Comparison of ENCODE assay signal across 9 cellular contexts in genomic region chr9:92706218-92706940, GRCh38. TPM values are rescaled to one million over a fixed set of nuclear protein-coding genes. Genes with fewer than 3 reads are reported as not detected.
DNase-seq lines count a peak whose midpoint lies in the region; ATAC-seq and TF ChIP-seq lines count a peak whose summit lies in the region.
"Had no signal": no experiment of that assay in that cellular context is flagged by ENCODE, and none has a peak within 500 bp of the region (broad histone marks: within the 10 kb centered on the region; RNA-seq: fewer than 3 reads in every experiment).

No MANE protein-coding gene starts in this region.

- no peaks in the 10 kb centered on the region for H3K27me3 Mint-ChIP-seq in CD8-positive, alpha-beta T cell (ENCODE audit: low read depth)
- H3K27me3 Mint-ChIP-seq in neural progenitor cell (ENCODE audit: insufficient read depth, low read depth): no peaks in the 10 kb centered on the region
- H3K27me3 Mint-ChIP-seq: IgD-negative memory B cell had no signal

- H3K4me1 ChIP-seq in CD8-positive, alpha-beta T cell (ENCODE audit: insufficient read depth, low read length): peaks cover 4% of the 10 kb centered on the region
- H3K4me1 ChIP-seq in GM23248 (ENCODE audit: insufficient read depth): peaks cover 4% of the 10 kb centered on the region; the same call in 1 of the 2 replicates
- no peaks in the 10 kb centered on the region for H3K4me1 ChIP-seq in Panc1 (ENCODE audit: control insufficient read depth, insufficient read depth, low read length)
- H3K4me1 ChIP-seq in neural progenitor cell: no peaks in the 10 kb centered on the region

- no peaks in the 10 kb centered on the region for H3K9me2 ChIP-seq in GM23248 (ENCODE audit: insufficient read depth)

- no peak overlapping the region for H3K27ac ChIP-seq in CD8-positive, alpha-beta T cell (ENCODE audit: low read depth, low read length)
- H3K27ac ChIP-seq in GM23248: no peak overlapping the region
- H3K27ac ChIP-seq in Panc1 (ENCODE audit: low read length): no peak overlapping the region
- H3K27ac ChIP-seq in neural progenitor cell: no peak overlapping the region

- no peaks in the 10 kb centered on the region for H3K79me2 ChIP-seq in GM23248 (ENCODE audit: insufficient read depth)
- H3K79me2 ChIP-seq in neural progenitor cell (ENCODE audit: low read depth): no peaks in the 10 kb centered on the region

- no peaks in the 10 kb centered on the region for H3K27me3 ChIP-seq in CD8-positive, alpha-beta T cell (ENCODE audit: insufficient read depth, low read length)
- H3K27me3 ChIP-seq in GM23248 (replicated peaks; ENCODE audit: insufficient read depth): no peaks in the 10 kb centered on the region
- H3K27me3 ChIP-seq in Panc1 (ENCODE audit: control insufficient read depth, insufficient read depth, low read length): no peaks in the 10 kb centered on the region
- H3K27me3 ChIP-seq in neural progenitor cell: no peaks in the 10 kb centered on the region

- H4K20me1 ChIP-seq in GM23248 (ENCODE audit: insufficient read depth) (no peaks in the 10 kb centered on the region), neural progenitor cell (ENCODE audit: low read depth) (no peaks in the 10 kb centered on the region)

- no peak overlapping the region for H3K27ac Mint-ChIP-seq in CD8-positive, alpha-beta T cell
- H3K27ac Mint-ChIP-seq in neural progenitor cell: no peak overlapping the region

- H3F3A ChIP-seq in GM23248 (ENCODE audit: insufficient read depth) (peaks cover 20% of the 10 kb centered on the region; the same call in 1 of the 2 replicates), neural progenitor cell (ENCODE audit: low read depth) (peaks cover 3% of the 10 kb centered on the region)

- H3K9ac ChIP-seq in GM23248 (no peak overlapping the region), neural progenitor cell (no peak overlapping the region)

- peak in 2 of 7 experiments; percentile 35 to 56 for DNase-seq in CD8-positive, alpha-beta T cell
- DNase-seq in GM23248 (peak; percentile 67), Panc1 (ENCODE audit: low read depth, low spot score) (peak; percentile 12), dermis blood vessel endothelial cell (peak; percentile 58), neural progenitor cell (ENCODE audit: low spot score) (peak; percentile 55), COLO829 (ENCODE audit: low spot score) (no peak)

- no peaks in the 10 kb centered on the region for H3K9me3 ChIP-seq in CD8-positive, alpha-beta T cell (ENCODE audit: low read length)
- H3K9me3 ChIP-seq in GM23248 (ENCODE audit: low read depth) (no peaks in the 10 kb centered on the region), Panc1 (ENCODE audit: control insufficient read depth, insufficient read depth, low read depth, low read length) (no peaks in the 10 kb centered on the region), neural progenitor cell (ENCODE audit: low read depth) (no peaks in the 10 kb centered on the region)

- in situ Hi-C loops in GM23248 (cut with MboI) (no loop called here), Panc1 (cut with HindIII; ENCODE audit: low pct_unique_long_range_greater_than_20kb, low sequenced_read_pairs) (no loop called here)

- H3K4me2 ChIP-seq in GM23248 (ENCODE audit: unreplicated experiment) (no peak overlapping the region), neural progenitor cell (no peak overlapping the region)

- no peak overlapping the region for H3K4me3 Mint-ChIP-seq in CD8-positive, alpha-beta T cell
- no peak overlapping the region for H3K4me3 Mint-ChIP-seq in neural progenitor cell
- H3K4me3 Mint-ChIP-seq: IgD-negative memory B cell had no signal

- POLR2A ChIA-PET in CD8-positive, alpha-beta T cell (lab: Charles Lee): no interaction called here
- POLR2A ChIA-PET in Panc1 (lab: Charles Lee): no interaction called here

- no peak overlapping the region for H2AFZ ChIP-seq in GM23248
- H2AFZ ChIP-seq in neural progenitor cell (replicated peaks): no peak overlapping the region

- CTCF ChIA-PET in CD8-positive, alpha-beta T cell (lab: Charles Lee): interaction anchor here (0.6 to 1.4 kb wide), 8 partner anchors 8 to 571 kb away, joined by 3 to 5 read pairs (median 3); no protein-coding TSS in a partner anchor
- CTCF ChIA-PET in Panc1 (lab: Charles Lee): interaction anchor here (0.7 kb wide), 1 partner anchor 83 kb away, joined by 4 read pairs; no protein-coding TSS in a partner anchor

- peaks cover 35% of the 10 kb centered on the region for H3K36me3 Mint-ChIP-seq in CD8-positive, alpha-beta T cell
- peaks cover 17% of the 10 kb centered on the region for H3K36me3 Mint-ChIP-seq in neural progenitor cell

- H3K4me3 ChIP-seq in CD8-positive, alpha-beta T cell (ENCODE audit: low read depth, low read length): no peak overlapping the region
- H3K4me3 ChIP-seq in GM23248 (no peak overlapping the region), Panc1 (ENCODE audit: low read depth in 2 of 2, low read length in 2 of 2) (no peak overlapping the region), neural progenitor cell (no peak overlapping the region)

- no TSS peak for BruUV-seq in Panc1 (replicated peaks; lab: Mats Ljungman, UMichigan)

- no peaks in the 10 kb centered on the region for H3K9me3 Mint-ChIP-seq in CD8-positive, alpha-beta T cell
- no peaks in the 10 kb centered on the region for H3K9me3 Mint-ChIP-seq in neural progenitor cell
- H3K9me3 Mint-ChIP-seq: IgD-negative memory B cell had no signal

- peaks cover 5% of the 10 kb centered on the region for H3K36me3 ChIP-seq in CD8-positive, alpha-beta T cell (ENCODE audit: insufficient read depth, low read length)
- H3K36me3 ChIP-seq in GM23248 (ENCODE audit: low read depth): no peaks in the 10 kb centered on the region; the same call in 1 of the 2 replicates
- no peaks in the 10 kb centered on the region for H3K36me3 ChIP-seq in Panc1 (ENCODE audit: control insufficient read depth, insufficient read depth, low read length)
- H3K36me3 ChIP-seq in neural progenitor cell: no peaks in the 10 kb centered on the region

- ATAC-seq in CD8-positive, alpha-beta T cell: peak; percentile 86
- ATAC-seq in Panc1 (peak; percentile 63; the same call in 1 of the 2 replicates), HG03342 (IDR thresholded peaks at IDR 0.05; ENCODE audit: unreplicated experiment) (no peak), HG02981 (IDR thresholded peaks at IDR 0.05; ENCODE audit: unreplicated experiment) (no peak)

- TF ChIP-seq CTCF in CD8-positive, alpha-beta T cell (IDR thresholded peaks at IDR 0.05): peak; percentile 35
- TF ChIP-seq CTCF in Panc1 (IDR thresholded peaks at IDR 0.05) (peak; percentile 62), neural progenitor cell (IDR thresholded peaks at IDR 0.05) (peak; percentile 53)

- intact Hi-C loops in CD8-positive, alpha-beta T cell (cut with DNase I, micrococcal nuclease): loop anchor here in 1 of 2 experiments (2.0 kb wide), 1 partner anchor 572 kb away; no protein-coding TSS in a partner anchor
- intact Hi-C loops in Panc1 (cut with micrococcal nuclease; ENCODE audit: unreplicated experiment): no loop called here

- WGBS in GM23248 (ENCODE audit: low coverage in 1 of 2, low lambda C conversion rate in 2 of 2, missing lambda C conversion rate in 2 of 2), 2 experiments: 61 to 63% methylated on average over 3 of the region's 3 CpGs

- H3K4me1 Mint-ChIP-seq in CD8-positive, alpha-beta T cell (ENCODE audit: low read depth): peaks cover 9% of the 10 kb centered on the region
- no peaks in the 10 kb centered on the region for H3K4me1 Mint-ChIP-seq in neural progenitor cell

RNA-seq across cellular contexts. Expression of gene IPPK, which starts 36.4 kb away (rescaled TPM):
- total RNA-seq in CD8-positive, alpha-beta T cell: 10 to 100 TPM; 12.2 to 12.8 TPM
- total RNA-seq in GM23248 (2014; rRNA removed; shearing (Covaris generic)): 17.8 and 18.3 TPM in 2 replicates
- polyA plus RNA-seq in GM23248 (2016; fragmentation: Nextera tagmentation; extraction: Ambion mirVana): 10.4 and 10.7 TPM in 2 replicates
- total RNA-seq in Panc1 (2021; ENCODE audit: unreplicated experiment) (5.4 TPM), dermis blood vessel endothelial cell (16.9 and 20.3 TPM in 2 replicates), neural progenitor cell (ENCODE audit: low replicate concordance) (16.8 and 18.0 TPM in 2 replicates)
- polyA plus RNA-seq in Panc1 (2012; ENCODE audit: insufficient read length): 5.0 TPM

RNA-seq across cellular contexts. Expression of gene BICD2, which starts 58.3 kb away (rescaled TPM):
- 10 to 100 TPM; 15.1 to 15.6 TPM for total RNA-seq in CD8-positive, alpha-beta T cell
- 45.0 and 53.5 TPM in 2 replicates for total RNA-seq in GM23248 (2014; rRNA removed; shearing (Covaris generic))
- polyA plus RNA-seq in GM23248 (2016; fragmentation: Nextera tagmentation; extraction: Ambion mirVana): 25.6 and 27.5 TPM in 2 replicates
- total RNA-seq in Panc1 (2021; ENCODE audit: unreplicated experiment): 17.3 TPM
- 20.0 TPM for polyA plus RNA-seq in Panc1 (2012; ENCODE audit: insufficient read length)
- 54.5 and 74.2 TPM in 2 replicates for total RNA-seq in dermis blood vessel endothelial cell
- 15.1 and 22.9 TPM in 2 replicates for total RNA-seq in neural progenitor cell (ENCODE audit: low replicate concordance)

Comparison
In these comparisons a context has a peak if more than half of its experiments do, and no peak if none do; other contexts are left out.
1. ATAC-seq: peak in CD8-positive, alpha-beta T cell (single experiment) and Panc1 (single experiment); none in HG03342 (single experiment) and HG02981 (single experiment).
2. Peak in every context shown above with its lines, with median percentiles within 50 percentile points of each other: CTCF ChIP-seq.